26 cellular contexts compared by ENCODE assay signal in the genomic region with DNA sequence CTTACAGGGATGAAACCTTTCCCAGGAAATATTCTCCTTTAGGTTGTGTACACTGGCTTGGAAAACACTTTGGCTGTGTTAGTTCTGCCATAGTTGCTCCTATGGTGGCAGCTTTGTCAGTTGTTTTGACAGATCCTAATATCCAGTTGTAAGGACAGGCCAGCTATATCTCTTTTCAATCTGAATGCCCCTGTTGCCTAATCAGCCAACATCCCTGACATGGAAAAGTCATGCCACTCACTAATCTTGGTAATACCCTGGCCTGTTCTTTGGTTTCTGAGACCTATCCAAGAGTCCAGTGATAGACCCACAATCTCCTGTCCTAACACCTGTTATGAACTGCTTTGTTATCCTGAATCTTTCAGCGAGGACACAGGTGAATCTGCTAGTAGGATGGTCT.
A peak's percentile ranks its signal among the peaks of the same experiment; 100 is the strongest.
DNase-seq lines count a peak whose midpoint lies in the region; ATAC-seq and TF ChIP-seq lines count a peak whose summit lies in the region.
"Had no signal": no experiment of that assay in that cellular context is flagged by ENCODE, and none has a peak within 500 bp of the region (broad histone marks: within the 10 kb centered on the region; RNA-seq: fewer than 3 reads in every experiment).

No MANE protein-coding gene starts in this region.

- BruUV-seq in Calu3 (replicated peaks; lab: Mats Ljungman, UMichigan), result no TSS peak

- intact Hi-C loops in Calu3 (cut with micrococcal nuclease; ENCODE audit: unreplicated experiment), result no loop called here

- no peak for ATAC-seq in HG02938 (IDR thresholded peaks at IDR 0.05; ENCODE audit: unreplicated experiment)
- ATAC-seq: body of pancreas, HepG2, Panc1 had no signal

- no peak overlapping the region for H3K4me3 Mint-ChIP-seq in T-helper 2 cell treated with Interferon-gamma antibody and Interleukin-4, amounts not matched to agents 5 μg/mL and 100 μg/mL, for 36 hours
- no peak overlapping the region for H3K4me3 Mint-ChIP-seq in activated CD4-positive, alpha-beta memory T cell treated with anti-CD3 and anti-CD28 coated beads, Interleukin-2, amount 10 ng/mL, durations not matched to agents 7 days and 5 days
- H3K4me3 Mint-ChIP-seq in Calu3 (ENCODE audit: low read depth, unreplicated experiment), result no peak overlapping the region
- H3K4me3 Mint-ChIP-seq: H9, neural crest cell had no signal

- H3K4me3 ChIP-seq in GM12865 (ENCODE audit: low read depth, low read length), result peak overlapping the region; percentile 31
- H3K4me3 ChIP-seq: BLaER1, body of pancreas, colonic mucosa, SK-N-MC, thyroid gland had no signal

- CTCF ChIA-PET in activated CD4-positive, alpha-beta memory T cell treated with anti-CD3 and anti-CD28 coated beads, Interleukin-2, amount 10 ng/mL, durations not matched to agents 7 days and 5 days (lab: Charles Lee), result no interaction called here
- CTCF ChIA-PET in Calu3 (lab: Charles Lee), result interaction anchor here (1.3 kb wide), 1 partner anchor 12 kb away, joined by 3 read pairs; no protein-coding TSS in a partner anchor

- DNase-seq in T-helper 2 cell treated with Interferon-gamma antibody and Interleukin-4, amounts not matched to agents 5 μg/mL and 100 μg/mL, for 36 hours (ENCODE audit: low spot score), result no peak
- DNase-seq in T-helper 2 cell (no peak), GM12865 (ENCODE audit: low read depth) (no peak), myocyte (ENCODE audit: low read depth) (peak; percentile 26), Calu3 (no peak)
- DNase-seq in activated CD4-positive, alpha-beta memory T cell treated with anti-CD3 and anti-CD28 coated beads, Interleukin-2, amount 10 ng/mL, durations not matched to agents 7 days and 5 days, result no peak
- DNase-seq in effector CD4-positive, alpha-beta T cell, result no peak
- DNase-seq: 8988T, activated gamma-delta T cell treated with Interleukin-2 at 50 U/mL for 16 hours, body of pancreas, colonic mucosa, DND-41, foreskin fibroblast, H9, hypothalamus, kidney, mesendoderm, NCI-H146, NCI-H774, thyroid gland had no signal

- POLR2A ChIA-PET in activated CD4-positive, alpha-beta memory T cell treated with anti-CD3 and anti-CD28 coated beads, Interleukin-2, amount 10 ng/mL, durations not matched to agents 7 days and 5 days (lab: Charles Lee), result interaction anchor here (1.5 kb wide), 1 partner anchor 105 kb away, joined by 4 read pairs; no protein-coding TSS in a partner anchor

- peaks cover 3% of the 10 kb centered on the region for H3K36me3 Mint-ChIP-seq in T-helper 2 cell treated with Interferon-gamma antibody and Interleukin-4, amounts not matched to agents 5 μg/mL and 100 μg/mL, for 36 hours (ENCODE audit: low read depth)
- no peaks in the 10 kb centered on the region for H3K36me3 Mint-ChIP-seq in activated CD4-positive, alpha-beta memory T cell treated with anti-CD3 and anti-CD28 coated beads, Interleukin-2, amount 10 ng/mL, durations not matched to agents 7 days and 5 days (ENCODE audit: low read depth)
- H3K36me3 Mint-ChIP-seq in Calu3 (ENCODE audit: insufficient read depth, unreplicated experiment), result no peaks in the 10 kb centered on the region

- H3K27me3 Mint-ChIP-seq in T-helper 2 cell treated with Interferon-gamma antibody and Interleukin-4, amounts not matched to agents 5 μg/mL and 100 μg/mL, for 36 hours (ENCODE audit: low read depth), result no peaks in the 10 kb centered on the region
- H3K27me3 Mint-ChIP-seq in activated CD4-positive, alpha-beta memory T cell treated with anti-CD3 and anti-CD28 coated beads, Interleukin-2, amount 10 ng/mL, durations not matched to agents 7 days and 5 days, result no peaks in the 10 kb centered on the region
- H3K27me3 Mint-ChIP-seq in Calu3 (ENCODE audit: unreplicated experiment), result no peaks in the 10 kb centered on the region

- peaks cover 48% of the 10 kb centered on the region for H3K4me1 Mint-ChIP-seq in T-helper 2 cell treated with Interferon-gamma antibody and Interleukin-4, amounts not matched to agents 5 μg/mL and 100 μg/mL, for 36 hours (ENCODE audit: low read depth)
- H3K4me1 Mint-ChIP-seq in activated CD4-positive, alpha-beta memory T cell treated with anti-CD3 and anti-CD28 coated beads, Interleukin-2, amount 10 ng/mL, durations not matched to agents 7 days and 5 days, result peaks cover 56% of the 10 kb centered on the region
- no peaks in the 10 kb centered on the region for H3K4me1 Mint-ChIP-seq in Calu3 (ENCODE audit: low read depth, unreplicated experiment)
- H3K4me1 Mint-ChIP-seq: H9, neural crest cell had no signal

- TF ChIP-seq CTCF in GM12865 (IDR thresholded peaks at IDR 0.05; ENCODE audit: insufficient read depth, low read depth, low read length, missing control alignments) (no peak), Calu3 (IDR thresholded peaks at IDR 0.05; ENCODE audit: unreplicated experiment) (no peak)

- no peaks in the 10 kb centered on the region for H3K9me3 Mint-ChIP-seq in T-helper 2 cell treated with Interferon-gamma antibody and Interleukin-4, amounts not matched to agents 5 μg/mL and 100 μg/mL, for 36 hours
- H3K9me3 Mint-ChIP-seq in activated CD4-positive, alpha-beta memory T cell treated with anti-CD3 and anti-CD28 coated beads, Interleukin-2, amount 10 ng/mL, durations not matched to agents 7 days and 5 days, result no peaks in the 10 kb centered on the region
- no peaks in the 10 kb centered on the region for H3K9me3 Mint-ChIP-seq in Calu3 (ENCODE audit: low read depth, unreplicated experiment)
- H3K9me3 Mint-ChIP-seq: neural crest cell had no signal

- H3K27ac Mint-ChIP-seq in T-helper 2 cell treated with Interferon-gamma antibody and Interleukin-4, amounts not matched to agents 5 μg/mL and 100 μg/mL, for 36 hours, result peak overlapping the region; percentile 53
- peak overlapping the region; percentile 36 for H3K27ac Mint-ChIP-seq in activated CD4-positive, alpha-beta memory T cell treated with anti-CD3 and anti-CD28 coated beads, Interleukin-2, amount 10 ng/mL, durations not matched to agents 7 days and 5 days
- no peak overlapping the region for H3K27ac Mint-ChIP-seq in Calu3 (ENCODE audit: unreplicated experiment)
- H3K27ac Mint-ChIP-seq: H9 had no signal
